Comparison of ENCODE assay signal across 7 cellular contexts in genomic region chr18:64725657-64726056, GRCh38.
DNase-seq lines count a peak whose midpoint lies in the region; ATAC-seq and TF ChIP-seq lines count a peak whose summit lies in the region.
"Not testable (repeated sequence)": the region's sequence is repeated elsewhere in the genome, so short reads cannot be mapped to it uniquely, and the experiment has no call there.

No MANE protein-coding gene starts in this region.

- not testable (repeated sequence) for H3K27me3 Mint-ChIP-seq in H9 (ENCODE audit: low read depth); T-helper 17 cell; endodermal cell (ENCODE audit: insufficient read depth); neural progenitor cell (ENCODE audit: insufficient read depth, low read depth); progenitor cell of endocrine pancreas

- not testable (repeated sequence) for H3K36me3 ChIP-seq in ES-I3 (ENCODE audit: insufficient read depth, low read length); endodermal cell (ENCODE audit: control insufficient read depth, insufficient read depth, low read length); neural progenitor cell

- H3K79me1 ChIP-seq in H9 (ENCODE audit: insufficient read depth, low read depth, low read length, poor library complexity, severe bottlenecking): not testable (repeated sequence)

- not testable (repeated sequence) for H2BK120ac ChIP-seq in H9 (ENCODE audit: low read depth, low read length, poor library complexity, severe bottlenecking)

- TF ChIP-seq CTCF in H9 (conservative IDR thresholded peaks at IDR 0.05); endodermal cell (conservative IDR thresholded peaks at IDR 0.05); neural progenitor cell (IDR thresholded peaks at IDR 0.05); progenitor cell of endocrine pancreas (IDR thresholded peaks at IDR 0.05; ENCODE audit: unreplicated experiment): not testable (repeated sequence)

- H3K23me2 ChIP-seq in H9 (ENCODE audit: insufficient read length, low read depth, low read length, poor library complexity, severe bottlenecking): not testable (repeated sequence)

- not testable (repeated sequence) for H2BK20ac ChIP-seq in H9 (ENCODE audit: low read depth, low read length, poor library complexity, severe bottlenecking)

- H3K9ac ChIP-seq in ES-I3 (ENCODE audit: low read depth, low read length): peak overlapping the region; percentile 53; the same call in 1 of the 2 replicates
- not testable (repeated sequence) for H3K9ac ChIP-seq in H9 (ENCODE audit: extremely low read depth, insufficient read length, low read length); endodermal cell (ENCODE audit: extremely low read depth, low read length, poor library complexity, severe bottlenecking); neural progenitor cell

- ATAC-seq in T-helper 17 cell: not testable (repeated sequence)

- peak; percentile 35 for DNase-seq in H9
- not testable (repeated sequence) for DNase-seq in T-helper 17 cell; endodermal cell; neural progenitor cell (ENCODE audit: low spot score); progenitor cell of endocrine pancreas (ENCODE audit: low spot score, unreplicated experiment)

- not testable (repeated sequence) for H4K5ac ChIP-seq in H9 (ENCODE audit: insufficient read length, low read depth, low read length)

- H3K9me3 Mint-ChIP-seq in H9; endodermal cell; neural progenitor cell; progenitor cell of endocrine pancreas (ENCODE audit: low read depth): not testable (repeated sequence)

- H3K4me1 ChIP-seq in ES-I3 (ENCODE audit: insufficient read depth, low read length); H9 (ENCODE audit: insufficient read depth, low read length); endodermal cell (ENCODE audit: control insufficient read depth, insufficient read depth, low read length); neural progenitor cell: not testable (repeated sequence)

- H2BK5ac ChIP-seq in H9 (ENCODE audit: insufficient read length, low read length): not testable (repeated sequence)

- not testable (repeated sequence) for H3K4me3 ChIP-seq in endodermal cell (ENCODE audit: low read length)
- peak overlapping the region; percentile 37 for H3K4me3 ChIP-seq in iPS-18c (ENCODE audit: insufficient read depth, low read depth, low read length)
- peak overlapping the region; percentile 27 for H3K4me3 ChIP-seq in neural progenitor cell

- H3K9me3 ChIP-seq in ES-I3 (ENCODE audit: control insufficient read depth, insufficient read depth, low read length); H9 (ENCODE audit: control insufficient read depth, low read depth, low read length); T-helper 17 cell (ENCODE audit: control insufficient read depth, low read length, poor library complexity, severe bottlenecking); endodermal cell (ENCODE audit: control insufficient read depth, low read length); iPS-18c (ENCODE audit: control insufficient read depth, insufficient read depth, low read length); neural progenitor cell (ENCODE audit: low read depth): not testable (repeated sequence)

- H3K4me3 Mint-ChIP-seq in H9, neural progenitor cell: not testable (repeated sequence)
- peak overlapping the region; percentile 21 for H3K4me3 Mint-ChIP-seq in T-helper 17 cell
- H3K4me3 Mint-ChIP-seq in endodermal cell: peak overlapping the region; percentile 52
- H3K4me3 Mint-ChIP-seq in progenitor cell of endocrine pancreas (ENCODE audit: low read depth): peak overlapping the region; percentile 71

- not testable (repeated sequence) for H3K36me3 Mint-ChIP-seq in H9 (ENCODE audit: insufficient read depth in 1 of 3, low read depth in 3 of 3); T-helper 17 cell (ENCODE audit: low read depth); endodermal cell (ENCODE audit: low read depth); neural progenitor cell; progenitor cell of endocrine pancreas (ENCODE audit: insufficient read depth)

- not testable (repeated sequence) for H2AK5ac ChIP-seq in H9 (ENCODE audit: insufficient read length, low read length)

- not testable (repeated sequence) for H2AFZ ChIP-seq in H9 (ENCODE audit: low read length)
- H2AFZ ChIP-seq in neural progenitor cell (replicated peaks): peak overlapping the region; percentile 34

- not testable (repeated sequence) for H2BK15ac ChIP-seq in H9 (ENCODE audit: low read depth, low read length)

- H3K14ac ChIP-seq in H9 (ENCODE audit: insufficient read depth, low read length): not testable (repeated sequence)

- no CpG with 5 or more reads among the region's 39 CpGs for WGBS in H9 (ENCODE audit: extremely low coverage, insufficient read length, low lambda C conversion rate)
- 89 to 100% methylated on average over 1 to 36 of the region's 39 CpGs for WGBS in endodermal cell (ENCODE audit: insufficient coverage in 1 of 2, insufficient read length in 1 of 2), 2 experiments

- not testable (repeated sequence) for H3F3A ChIP-seq in neural progenitor cell (ENCODE audit: low read depth)

- H3K18ac ChIP-seq in H9 (ENCODE audit: insufficient read length, low read depth, low read length): not testable (repeated sequence)

- not testable (repeated sequence) for H3K27ac Mint-ChIP-seq in H9, T-helper 17 cell, endodermal cell, neural progenitor cell, progenitor cell of endocrine pancreas

- H4K20me1 ChIP-seq in H9 (ENCODE audit: control insufficient read depth, insufficient read depth, insufficient read length); neural progenitor cell (ENCODE audit: low read depth): not testable (repeated sequence)

- not testable (repeated sequence) for H3K56ac ChIP-seq in H9 (ENCODE audit: insufficient read length, low read depth, low read length)

- H2BK12ac ChIP-seq in H9 (ENCODE audit: insufficient read length, low read depth, low read length): not testable (repeated sequence)

- H3K23ac ChIP-seq in H9 (ENCODE audit: insufficient read length, low read depth, low read length): not testable (repeated sequence)

- not testable (repeated sequence) for H3K4me1 Mint-ChIP-seq in H9; T-helper 17 cell; endodermal cell; progenitor cell of endocrine pancreas (ENCODE audit: low read depth)
- H3K4me1 Mint-ChIP-seq in neural progenitor cell: peaks cover 12% of the 10 kb centered on the region

- H3K4ac ChIP-seq in H9 (ENCODE audit: low read depth, low read length): not testable (repeated sequence)

- not testable (repeated sequence) for H3K27me3 ChIP-seq in H9 (ENCODE audit: insufficient read depth, low read length); endodermal cell (ENCODE audit: control insufficient read depth, insufficient read depth, low read length, poor library complexity, severe bottlenecking); neural progenitor cell

- not testable (repeated sequence) for H3K79me2 ChIP-seq in H9 (ENCODE audit: insufficient read depth, low read length); neural progenitor cell (ENCODE audit: low read depth)

- H4K91ac ChIP-seq in H9 (ENCODE audit: insufficient read length, low read depth, low read length): not testable (repeated sequence)

- H3K4me2 ChIP-seq in H9 (ENCODE audit: insufficient read depth, insufficient read length, low read length): not testable (repeated sequence)
- peak overlapping the region; percentile 35 for H3K4me2 ChIP-seq in neural progenitor cell

- not testable (repeated sequence) for H3T11ph ChIP-seq in H9 (ENCODE audit: low read length)

- H3K27ac ChIP-seq in H9 (ENCODE audit: insufficient read length, low read depth, low read length); endodermal cell (ENCODE audit: low read depth, low read length); neural progenitor cell: not testable (repeated sequence)

- H4K8ac ChIP-seq in H9 (replicated peaks; ENCODE audit: insufficient read length, low read depth, low read length): not testable (repeated sequence)
